ENCODE assay signal across 8 cellular contexts in the genomic region with DNA sequence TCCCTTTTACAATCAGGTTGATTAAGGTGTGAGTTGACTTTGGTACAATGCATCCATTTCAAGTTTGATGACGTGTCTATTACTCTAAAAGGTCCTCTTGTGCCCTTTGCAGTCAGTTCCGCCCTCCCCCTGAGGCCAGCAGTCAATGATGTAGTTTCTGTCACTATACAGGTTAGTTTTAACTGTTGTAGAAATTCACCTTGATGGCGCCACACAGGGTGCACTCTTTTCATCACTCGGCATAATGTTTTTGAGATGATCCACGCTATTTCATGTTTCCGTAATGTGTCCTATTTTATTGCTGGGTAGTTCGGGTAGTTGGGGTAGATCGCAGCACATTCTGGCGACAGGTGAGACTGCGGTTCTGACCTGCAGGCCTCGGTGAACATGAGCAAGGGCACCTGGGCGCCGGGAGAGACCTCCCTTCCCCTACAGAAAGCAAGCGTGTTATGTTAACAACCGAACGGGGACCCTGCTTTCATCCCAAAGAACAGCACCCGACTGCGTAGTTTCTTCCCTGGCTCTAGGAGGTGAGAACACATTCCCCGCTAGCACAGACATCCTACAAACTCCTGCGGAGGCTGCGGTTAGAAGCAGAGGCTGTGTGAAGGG.
DNase-seq lines count a peak whose midpoint lies in the region; ATAC-seq, FAIRE-seq and TF ChIP-seq lines count a peak whose summit lies in the region.
"Not testable (repeated sequence)": the region's sequence is repeated elsewhere in the genome, so short reads cannot be mapped to it uniquely, and the experiment has no call there.

No MANE protein-coding gene starts in this region.

- DNase-seq in HFFc6, result peak; percentile 46
- DNase-seq in activated CD4-positive, alpha-beta T cell treated with anti-CD3 and anti-CD28 coated beads, Interleukin-2, amount 10 ng/mL, durations not matched to agents 24 days and 14 days, result peak; percentile 59
- not testable (repeated sequence) for DNase-seq in bronchial epithelial cell (ENCODE audit: low read depth); right atrium auricular region (ENCODE audit: low spot score); osteocyte (ENCODE audit: extremely low spot score, unreplicated experiment); vagina (ENCODE audit: extremely low spot score in 2 of 2)

- not testable (repeated sequence) for H3K4me1 ChIP-seq in right atrium auricular region, vagina

- not testable (repeated sequence) for H3K9me3 Mint-ChIP-seq in HFFc6; activated CD4-positive, alpha-beta T cell treated with anti-CD3 and anti-CD28 coated beads, Interleukin-2, amount 10 ng/mL, durations not matched to agents 24 days and 14 days; osteocyte (ENCODE audit: unreplicated experiment)

- H3K36me3 ChIP-seq in bronchial epithelial cell (ENCODE audit: control insufficient read depth, insufficient read depth, low read length); right atrium auricular region; vagina: not testable (repeated sequence)

- not testable (repeated sequence) for H3K4me1 Mint-ChIP-seq in HFFc6 (ENCODE audit: low read depth); activated CD4-positive, alpha-beta T cell treated with anti-CD3 and anti-CD28 coated beads, Interleukin-2, amount 10 ng/mL, durations not matched to agents 24 days and 14 days; osteocyte (ENCODE audit: unreplicated experiment)

- peak overlapping the region in 1 of 2 donors; percentile 73 for H3K27ac ChIP-seq in right atrium auricular region
- H3K27ac ChIP-seq in vagina, result peak overlapping the region; percentile 62

- H3K27me3 Mint-ChIP-seq in HFFc6 (ENCODE audit: insufficient read depth); activated CD4-positive, alpha-beta T cell treated with anti-CD3 and anti-CD28 coated beads, Interleukin-2, amount 10 ng/mL, durations not matched to agents 24 days and 14 days; osteocyte (ENCODE audit: unreplicated experiment): not testable (repeated sequence)

- not testable (repeated sequence) for H3K27me3 ChIP-seq in bronchial epithelial cell (ENCODE audit: control insufficient read depth, insufficient read depth, low read length); right atrium auricular region; vagina

- H3K4me3 Mint-ChIP-seq in HFFc6 (peak overlapping the region; percentile 88), osteocyte (ENCODE audit: unreplicated experiment) (peak overlapping the region; percentile 80)
- H3K4me3 Mint-ChIP-seq in activated CD4-positive, alpha-beta T cell treated with anti-CD3 and anti-CD28 coated beads, Interleukin-2, amount 10 ng/mL, durations not matched to agents 24 days and 14 days, result peak overlapping the region; percentile 80

- intact Hi-C loops in activated CD4-positive, alpha-beta T cell treated with anti-CD3 and anti-CD28 coated beads, Interleukin-2, amount 10 ng/mL, durations not matched to agents 24 days and 14 days (cut with micrococcal nuclease); vagina (cut with DNase I): not testable (repeated sequence)

- H3K9me3 ChIP-seq in right atrium auricular region, vagina: not testable (repeated sequence)

- peak overlapping the region; percentile 23 for H3K4me3 ChIP-seq in bronchial epithelial cell (ENCODE audit: low read depth, low read length)
- H3K4me3 ChIP-seq in right atrium auricular region, result peak overlapping the region; percentile 30 to 48
- peak overlapping the region in 1 of 2 donors; percentile 48 for H3K4me3 ChIP-seq in vagina

- H3K27ac Mint-ChIP-seq in HFFc6 (peak overlapping the region; percentile 95), osteocyte (ENCODE audit: unreplicated experiment) (peak overlapping the region; percentile 77)
- peak overlapping the region; percentile 94 for H3K27ac Mint-ChIP-seq in activated CD4-positive, alpha-beta T cell treated with anti-CD3 and anti-CD28 coated beads, Interleukin-2, amount 10 ng/mL, durations not matched to agents 24 days and 14 days

- not testable (repeated sequence) for TF ChIP-seq CTCF in HFFc6 (IDR thresholded peaks at IDR 0.05); bronchial epithelial cell (IDR thresholded peaks at IDR 0.05; ENCODE audit: insufficient read depth, low read length, severe bottlenecking); right atrium auricular region (IDR thresholded peaks at IDR 0.05); osteocyte (IDR thresholded peaks at IDR 0.05); vagina (IDR thresholded peaks at IDR 0.05)

- not testable (repeated sequence) for FAIRE-seq in bronchial epithelial cell (lab: Jason Lieb, UNC)

- peak; percentile 9 for ATAC-seq in GM18868 (IDR thresholded peaks at IDR 0.05; ENCODE audit: unreplicated experiment)
- ATAC-seq in HG03565 (IDR thresholded peaks at IDR 0.05; ENCODE audit: unreplicated experiment), result peak; percentile 6

- not testable (repeated sequence) for H3K36me3 Mint-ChIP-seq in HFFc6 (ENCODE audit: low read depth); activated CD4-positive, alpha-beta T cell treated with anti-CD3 and anti-CD28 coated beads, Interleukin-2, amount 10 ng/mL, durations not matched to agents 24 days and 14 days (ENCODE audit: low read depth); osteocyte (ENCODE audit: unreplicated experiment)

- not testable (repeated sequence) for TF ChIP-seq POLR2A in vagina (IDR thresholded peaks at IDR 0.05)
